ENCODE assay signal across 8 cellular contexts in genomic region chr7:6026011-6026819, GRCh38. TPM values are rescaled to one million over a fixed set of nuclear protein-coding genes. Genes with fewer than 3 reads are reported as not detected.
DNase-seq lines count a peak whose midpoint lies in the region; ATAC-seq and TF ChIP-seq lines count a peak whose summit lies in the region.

No MANE protein-coding gene starts in this region.

- H3K27ac Mint-ChIP-seq in dendritic cell treated with granulocyte-macrophage colony-stimulating factor and Interleukin-4, amounts not matched to agents 40 ng/mL and 50 ng/mL, for 4 days: peak overlapping the region; percentile 98

- H3K4me3 ChIP-seq in lung: no peak overlapping the region

- peak; percentile 71 for DNase-seq in ELR (ENCODE audit: low read depth)
- peak; percentile 85 for DNase-seq in H4 (ENCODE audit: low spot score)
- peak; percentile 77 for DNase-seq in NAMALWA (ENCODE audit: low spot score)
- peak; percentile 46 for DNase-seq in activated CD4-positive, alpha-beta T cell treated with anti-CD3 and anti-CD28 coated beads for 1 hour
- DNase-seq in lung (ENCODE audit: low spot score): peak; percentile 61
- DNase-seq in stimulated activated CD8-positive, alpha-beta memory T cell treated with anti-CD3 and anti-CD28 coated beads, Interleukin-4, amount 100 ng/mL, for 1 hour (ENCODE audit: low read depth in 2 of 2, low spot score in 1 of 2): peak; percentile 32 to 49
- DNase-seq in NCI-H187 treated with DMSO at 0.1 percent for 48 hours (lab: John Stamatoyannopoulos, UW): no peak

- H3K36me3 ChIP-seq in lung (ENCODE audit: control insufficient read depth in 2 of 2, insufficient read depth in 2 of 2, low read length in 2 of 2): peaks cover 26 to 49% of the 10 kb centered on the region in 2 donors

- intact Hi-C loops in dendritic cell treated with granulocyte-macrophage colony-stimulating factor and Interleukin-4, amounts not matched to agents 40 ng/mL and 50 ng/mL, for 4 days (cut with micrococcal nuclease): loop anchor here (1.0 kb wide), 1 partner anchor 17 kb away; the partner anchor contains the start of genes AIMP2 and PMS2

- WGBS in lung, 2 donors: 60 to 68% methylated on average over 22 of the region's 22 CpGs

- no peaks in the 10 kb centered on the region for H3K9me3 ChIP-seq in lung (ENCODE audit: control insufficient read depth in 2 of 2, insufficient read depth in 1 of 2, low read length in 1 of 2)

- peaks cover 82% of the 10 kb centered on the region for H3K4me1 Mint-ChIP-seq in dendritic cell treated with granulocyte-macrophage colony-stimulating factor and Interleukin-4, amounts not matched to agents 40 ng/mL and 50 ng/mL, for 4 days (ENCODE audit: low read depth)

- H3K4me1 ChIP-seq in lung (ENCODE audit: control insufficient read depth in 2 of 2, insufficient read depth in 2 of 2, low read length in 2 of 2): peaks cover 0 to 3% of the 10 kb centered on the region in 2 donors

- no peaks in the 10 kb centered on the region for H3K9me3 Mint-ChIP-seq in dendritic cell treated with granulocyte-macrophage colony-stimulating factor and Interleukin-4, amounts not matched to agents 40 ng/mL and 50 ng/mL, for 4 days

- H3K36me3 Mint-ChIP-seq in dendritic cell treated with granulocyte-macrophage colony-stimulating factor and Interleukin-4, amounts not matched to agents 40 ng/mL and 50 ng/mL, for 4 days (ENCODE audit: low read depth): peaks cover 93% of the 10 kb centered on the region

- ATAC-seq in lung (ENCODE audit: insufficient read depth, low FRiP score): peak; percentile 60

- H3K27ac ChIP-seq in lung (ENCODE audit: low read depth in 1 of 2, low read length in 1 of 2): peak overlapping the region in 1 of 2 donors; percentile 86

- peak; percentile 6 for TF ChIP-seq CTCF in lung (IDR thresholded peaks at IDR 0.05; ENCODE audit: control extremely low read depth, extremely low read depth)

- H3K27me3 ChIP-seq in lung (ENCODE audit: control insufficient read depth, insufficient read depth): no peaks in the 10 kb centered on the region

- H3K4me3 Mint-ChIP-seq in dendritic cell treated with granulocyte-macrophage colony-stimulating factor and Interleukin-4, amounts not matched to agents 40 ng/mL and 50 ng/mL, for 4 days: peak overlapping the region; percentile 77

- H3K27me3 Mint-ChIP-seq in dendritic cell treated with granulocyte-macrophage colony-stimulating factor and Interleukin-4, amounts not matched to agents 40 ng/mL and 50 ng/mL, for 4 days: no peaks in the 10 kb centered on the region

RNA-seq across cellular contexts. Expression of gene ANKRD61, which starts 5.0 kb away (rescaled TPM):
- 1.3 TPM in 1 of 2 replicates, not detected in the other for total RNA-seq in H4 (2014; rRNA removed; shearing (Covaris generic))
- total RNA-seq in lung: not detected
- under 1 TPM in 1 of 2 donors, not detected in 1; 0.08 TPM for polyA plus RNA-seq in lung

RNA-seq across cellular contexts. Expression of gene AIMP2, which starts 17.1 kb away (rescaled TPM):
- total RNA-seq in H4 (2014; rRNA removed; shearing (Covaris generic)): 288 and 294 TPM in 2 replicates
- 10 to 100 TPM; 25.2 to 34.5 TPM for total RNA-seq in lung
- 10 to 100 TPM; 18.0 to 44.2 TPM for polyA plus RNA-seq in lung

RNA-seq across cellular contexts. Expression of gene PMS2, which starts 17.4 kb away (rescaled TPM):
- total RNA-seq in H4 (2014; rRNA removed; shearing (Covaris generic)): 35.0 and 36.3 TPM in 2 replicates
- 10 to 100 TPM; 10.8 to 19.1 TPM for total RNA-seq in lung
- polyA plus RNA-seq in lung: 1 to 10 TPM; 3.5 to 4.9 TPM

RNA-seq across cellular contexts. Expression of gene EIF2AK1, which starts 32.8 kb away (rescaled TPM):
- 279 and 301 TPM in 2 replicates for total RNA-seq in H4 (2014; rRNA removed; shearing (Covaris generic))
- 100 to 1,000 TPM in 1 of 2 donors, 10 to 100 TPM in 1; 73.4 to 113 TPM for total RNA-seq in lung
- polyA plus RNA-seq in lung: 10 to 100 TPM; 35.6 to 50.7 TPM

RNA-seq across cellular contexts. Expression of gene RSPH10B, which starts 55.7 kb away (rescaled TPM):
- total RNA-seq in H4 (2014; rRNA removed; shearing (Covaris generic)): not detected in 2 replicates
- 10 to 100 TPM in 1 of 2 donors, 1 to 10 TPM in 1; 9.8 to 10.2 TPM for total RNA-seq in lung
- polyA plus RNA-seq in lung: 1 to 10 TPM; 1.8 to 2.3 TPM
